ENCODE assay signal across 12 cellular contexts in the genomic region with DNA sequence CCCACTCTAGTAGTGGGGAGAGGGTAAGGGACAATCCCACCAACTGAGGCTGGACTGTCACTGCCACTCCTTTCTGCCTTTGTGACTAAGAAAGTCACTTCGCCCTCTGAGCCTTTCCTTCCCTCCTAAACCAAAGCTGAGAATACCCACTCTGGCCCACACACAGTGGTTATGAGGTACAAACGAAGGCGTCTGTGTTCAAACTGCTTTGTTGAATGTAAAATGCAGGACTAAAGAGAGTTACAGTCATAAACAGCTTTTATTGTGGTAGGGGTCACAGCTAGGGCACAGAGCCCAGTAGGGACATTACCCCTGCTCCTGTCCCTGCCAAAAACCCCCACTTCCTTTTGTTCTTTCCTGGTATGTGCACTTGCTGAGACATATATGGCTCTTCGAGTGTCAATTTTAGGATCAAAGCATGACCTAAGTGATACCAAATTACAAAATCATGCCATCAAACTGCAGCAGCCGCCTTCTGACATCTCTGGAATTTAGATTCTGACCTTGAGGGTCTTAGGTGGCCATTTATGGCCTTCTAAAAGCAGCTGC. TPM values are rescaled to one million over a fixed set of nuclear protein-coding genes. Genes with fewer than 3 reads are reported as not detected.
DNase-seq lines count a peak whose midpoint lies in the region; ATAC-seq and TF ChIP-seq lines count a peak whose summit lies in the region.
"Had no signal": no experiment of that assay in that cellular context is flagged by ENCODE, and none has a peak within 500 bp of the region (broad histone marks: within the 10 kb centered on the region; RNA-seq: fewer than 3 reads in every experiment).

No MANE protein-coding gene starts in this region.

- H3K4me3 ChIP-seq in adrenal gland: no peak overlapping the region
- no peak overlapping the region for H3K4me3 ChIP-seq in muscle layer of duodenum (ENCODE audit: low read depth in 1 of 2, low read length in 2 of 2)
- no peak overlapping the region for H3K4me3 ChIP-seq in upper lobe of right lung
- no peak overlapping the region for H3K4me3 ChIP-seq in Karpas-422 (ENCODE audit: low read length)

- no peaks in the 10 kb centered on the region for H3K79me2 ChIP-seq in Karpas-422 (ENCODE audit: low read length)

- H3K4me2 ChIP-seq in Karpas-422 (ENCODE audit: low read depth, low read length, poor library complexity, severe bottlenecking): no peak overlapping the region

- H3K4me1 ChIP-seq in adrenal gland (replicated peaks in 1 of 2) (peaks cover 17 to 27% of the 10 kb centered on the region in 2 donors), muscle layer of duodenum (ENCODE audit: control insufficient read depth in 1 of 2, insufficient read depth in 2 of 2, low read length in 2 of 2) (peaks cover 36 to 52% of the 10 kb centered on the region in 2 donors), upper lobe of right lung (peaks cover 56% of the 10 kb centered on the region), Karpas-422 (ENCODE audit: low read length) (no peaks in the 10 kb centered on the region)

- H3K27me3 ChIP-seq in adrenal gland (no peaks in the 10 kb centered on the region), muscle layer of duodenum (ENCODE audit: low read depth, low read length) (no peaks in the 10 kb centered on the region), upper lobe of right lung (no peaks in the 10 kb centered on the region), Karpas-422 (ENCODE audit: low read length) (no peaks in the 10 kb centered on the region)

- H3K36me3 Mint-ChIP-seq in natural killer cell treated with Interleukin-12 subunit alpha and Interleukin-12 subunit beta and Interleukin-15 and Interleukin-18, amount 100 ng/mL, for 72 hours: no peaks in the 10 kb centered on the region
- H3K36me3 Mint-ChIP-seq in natural killer cell: no peaks in the 10 kb centered on the region

- TF ChIP-seq POLR2A in adrenal gland (IDR thresholded peaks at IDR 0.05): no peak

- no peak for TF ChIP-seq CTCF in natural killer cell (IDR thresholded peaks at IDR 0.05)
- no peak for TF ChIP-seq CTCF in adrenal gland (IDR thresholded peaks at IDR 0.05)
- TF ChIP-seq CTCF in upper lobe of right lung (IDR thresholded peaks at IDR 0.05): no peak

- no peaks in the 10 kb centered on the region for H3K9me2 ChIP-seq in Karpas-422 (replicated peaks; ENCODE audit: insufficient read depth, low read length)

- H3K4me3 Mint-ChIP-seq in natural killer cell treated with Interleukin-12 subunit alpha and Interleukin-12 subunit beta and Interleukin-15 and Interleukin-18, amount 100 ng/mL, for 72 hours: peak overlapping the region; percentile 60
- no peak overlapping the region for H3K4me3 Mint-ChIP-seq in natural killer cell
- H3K4me3 Mint-ChIP-seq: central memory CD8-positive, alpha-beta T cell; stimulated activated naive CD8-positive, alpha-beta T cell treated with anti-CD3 and anti-CD28 coated beads, Interleukin-15, Interleukin-2, amounts not matched to agents 100 ng/mL and 50 ng/mL, for 24 hours had no signal

- peaks cover 6 to 12% of the 10 kb centered on the region in 2 donors for H3K27me3 Mint-ChIP-seq in natural killer cell treated with Interleukin-12 subunit alpha and Interleukin-12 subunit beta and Interleukin-15 and Interleukin-18, amount 100 ng/mL, for 72 hours
- peaks cover 8 to 9% of the 10 kb centered on the region in 2 donors for H3K27me3 Mint-ChIP-seq in natural killer cell (ENCODE audit: low read depth in 2 of 2)
- H3K27me3 Mint-ChIP-seq: stimulated activated naive CD8-positive, alpha-beta T cell treated with anti-CD3 and anti-CD28 coated beads, Interleukin-15, Interleukin-2, amounts not matched to agents 100 ng/mL and 50 ng/mL, for 24 hours had no signal

- H3K9ac ChIP-seq in Karpas-422 (ENCODE audit: low read length): no peak overlapping the region

- H3K27ac ChIP-seq in adrenal gland (peak overlapping the region in 3 of 5 donors; percentile 28 to 76 (median 29)), muscle layer of duodenum (ENCODE audit: low read length) (peak overlapping the region; percentile 40), upper lobe of right lung (peak overlapping the region; percentile 49), Karpas-422 (ENCODE audit: low read length) (no peak overlapping the region)
- H3K27ac ChIP-seq: C4-2B had no signal

- H3K9me3 ChIP-seq in adrenal gland (replicated peaks in 1 of 3): no peaks in the 10 kb centered on the region
- H3K9me3 ChIP-seq in muscle layer of duodenum (ENCODE audit: control insufficient read depth in 1 of 2, low read length in 2 of 2): no peaks in the 10 kb centered on the region
- no peaks in the 10 kb centered on the region for H3K9me3 ChIP-seq in upper lobe of right lung
- no peaks in the 10 kb centered on the region for H3K9me3 ChIP-seq in Karpas-422 (ENCODE audit: low read length)

- ATAC-seq in natural killer cell treated with Interleukin-12 subunit alpha and Interleukin-12 subunit beta and Interleukin-15 and Interleukin-18, amount 100 ng/mL, for 72 hours: peak; percentile 58 to 65
- no peak for ATAC-seq in natural killer cell
- no peak for ATAC-seq in upper lobe of right lung
- ATAC-seq in sciatic nerve: no peak

- intact Hi-C loops in natural killer cell (cut with micrococcal nuclease) (no loop called here), adrenal gland (cut with DNase I) (no loop called here), upper lobe of right lung (cut with DNase I) (no loop called here), sciatic nerve (cut with DNase I) (no loop called here)

- no peaks in the 10 kb centered on the region for H4K20me1 ChIP-seq in Karpas-422 (ENCODE audit: insufficient read depth, low read depth, low read length)

- WGBS in adrenal gland, 4 donors: 58 to 70% (median 64%) methylated on average over 5 of the region's 5 CpGs

- peak overlapping the region; percentile 39 to 45 for H3K27ac Mint-ChIP-seq in natural killer cell treated with Interleukin-12 subunit alpha and Interleukin-12 subunit beta and Interleukin-15 and Interleukin-18, amount 100 ng/mL, for 72 hours
- H3K27ac Mint-ChIP-seq in natural killer cell: peak overlapping the region in 1 of 2 donors; percentile 48
- H3K27ac Mint-ChIP-seq: stimulated activated naive CD8-positive, alpha-beta T cell treated with anti-CD3 and anti-CD28 coated beads, Interleukin-15, Interleukin-2, amounts not matched to agents 100 ng/mL and 50 ng/mL, for 24 hours had no signal

- no peaks in the 10 kb centered on the region for H3K9me3 Mint-ChIP-seq in natural killer cell treated with Interleukin-12 subunit alpha and Interleukin-12 subunit beta and Interleukin-15 and Interleukin-18, amount 100 ng/mL, for 72 hours
- H3K9me3 Mint-ChIP-seq in natural killer cell: no peaks in the 10 kb centered on the region
- H3K9me3 Mint-ChIP-seq: central memory CD8-positive, alpha-beta T cell; stimulated activated naive CD8-positive, alpha-beta T cell treated with anti-CD3 and anti-CD28 coated beads, Interleukin-15, Interleukin-2, amounts not matched to agents 100 ng/mL and 50 ng/mL, for 24 hours had no signal

- H3K36me3 ChIP-seq in adrenal gland (replicated peaks in 1 of 2) (no peaks in the 10 kb centered on the region), muscle layer of duodenum (ENCODE audit: control insufficient read depth in 1 of 2, insufficient read depth in 2 of 2, low read length in 2 of 2) (no peaks in the 10 kb centered on the region), upper lobe of right lung (no peaks in the 10 kb centered on the region), Karpas-422 (ENCODE audit: insufficient read depth, low read length) (no peaks in the 10 kb centered on the region)

- H2AFZ ChIP-seq in Karpas-422 (ENCODE audit: low read length): no peak overlapping the region

- peaks cover 28 to 48% of the 10 kb centered on the region in 2 donors for H3K4me1 Mint-ChIP-seq in natural killer cell treated with Interleukin-12 subunit alpha and Interleukin-12 subunit beta and Interleukin-15 and Interleukin-18, amount 100 ng/mL, for 72 hours (ENCODE audit: low read depth in 2 of 2)
- H3K4me1 Mint-ChIP-seq in natural killer cell: peaks cover 23 to 26% of the 10 kb centered on the region in 2 donors

- DNase-seq in natural killer cell treated with Interleukin-12 subunit alpha and Interleukin-12 subunit beta and Interleukin-15 and Interleukin-18, amount 100 ng/mL, for 72 hours (ENCODE audit: low spot score): no peak
- DNase-seq in natural killer cell (no peak), adrenal gland (no peak), upper lobe of right lung (no peak), Karpas-422 (no peak), kidney glomerular epithelial cell (lab: John Stamatoyannopoulos, UW) (no peak), sciatic nerve (ENCODE audit: low spot score) (no peak)
- DNase-seq: activated CD4-positive, CD25-positive, alpha-beta regulatory T cell treated with anti-CD3 and anti-CD28 coated beads, Interleukin-2, amount 50 U/mL, for 72 hours had no signal

RNA-seq across cellular contexts. Expression of a gene that starts 45.1 kb away (rescaled TPM):
- 1 to 10 TPM in 1 of 2 donors, under 1 TPM in 1; 0.69 to 1.3 TPM for total RNA-seq in natural killer cell treated with Interleukin-12 subunit alpha and Interleukin-12 subunit beta and Interleukin-15 and Interleukin-18, amount 100 ng/mL, for 72 hours
- total RNA-seq in natural killer cell (1 to 10 TPM in 2 of 3 donors, under 1 TPM in 1; 0.50 to 3.4 (median 1.8) TPM), adrenal gland (10 to 100 TPM in 7 of 8 donors, 1 to 10 TPM in 1; 9.7 to 27.7 (median 18.6) TPM), upper lobe of right lung (78.6 TPM), sciatic nerve (71.2 TPM)
- polyA plus RNA-seq in adrenal gland: 10 to 100 TPM in 2 of 3 donors, 1 to 10 TPM in 1; 6.4 to 12.7 (median 10.9) TPM
- total RNA-seq in Karpas-422 (2014; rRNA removed; shearing (Covaris generic); ENCODE audit: low replicate concordance): not detected in 2 replicates

Comparison
In these comparisons a context has a peak if more than half of its experiments do, and no peak if none do; other contexts are left out.
1. ATAC-seq: peak in natural killer cell treated with Interleukin-12 subunit alpha and Interleukin-12 subunit beta and Interleukin-15 and Interleukin-18, amount 100 ng/mL, for 72 hours (2 of 2); none in natural killer cell (0 of 3), upper lobe of right lung (single experiment) and sciatic nerve (single experiment).